In the genomic region with DNA sequence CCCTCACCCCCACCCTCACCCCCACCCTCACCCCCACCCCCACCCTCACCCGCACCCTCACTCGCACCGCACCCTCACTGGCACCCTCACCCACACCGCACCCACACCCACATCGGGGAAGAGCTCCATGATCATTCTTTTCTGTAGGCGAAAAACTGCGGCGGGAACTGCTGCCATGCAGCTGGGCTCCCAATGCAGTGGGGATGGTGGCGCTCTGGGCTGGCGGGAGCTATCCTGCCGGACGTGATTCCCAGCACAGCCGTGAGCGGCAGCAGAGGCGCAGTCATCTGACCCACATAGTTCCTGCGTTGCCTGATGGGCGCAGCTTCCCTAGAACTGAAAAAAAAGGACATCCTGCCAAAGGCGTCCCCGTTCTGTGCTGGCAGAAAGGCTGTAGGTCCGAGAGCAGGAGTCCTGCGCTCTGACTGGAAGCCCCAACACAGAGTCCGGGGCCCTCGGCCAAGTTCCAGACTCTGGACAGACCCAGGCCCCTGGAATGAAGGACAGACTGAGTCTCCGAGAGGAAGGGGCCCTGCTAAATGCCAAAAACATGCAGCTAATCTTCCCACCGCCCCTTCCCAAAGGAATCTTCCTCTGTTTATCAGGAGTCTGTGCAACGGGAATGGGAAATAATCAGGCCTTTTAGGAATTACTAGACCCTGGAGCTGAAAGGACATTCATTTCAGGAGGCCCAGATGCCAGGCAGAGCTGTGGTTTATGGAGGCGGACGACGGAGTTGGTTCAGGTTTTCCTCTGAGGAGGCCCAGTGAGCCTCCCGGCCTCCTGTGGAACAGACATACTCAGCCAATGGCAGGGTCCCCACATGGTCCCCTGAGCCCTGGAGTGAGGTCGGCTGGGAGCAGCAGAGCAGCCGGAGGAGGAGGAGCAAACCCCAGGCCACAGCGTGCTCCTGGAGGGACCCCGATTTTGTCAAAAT, we compare ENCODE assay signal across 8 cellular contexts. TPM values are rescaled to one million over a fixed set of nuclear protein-coding genes. Genes with fewer than 3 reads are reported as not detected.
A peak's percentile ranks its signal among the peaks of the same experiment; 100 is the strongest.
DNase-seq lines count a peak whose midpoint lies in the region; TF ChIP-seq lines count a peak whose summit lies in the region.

No MANE protein-coding gene starts in this region.

- no peaks in the 10 kb centered on the region for H3K9me3 ChIP-seq in ascending aorta

- H3K36me3 ChIP-seq in ascending aorta = peaks cover 8 to 13% of the 10 kb centered on the region in 2 donors

- intact Hi-C loops in activated CD4-positive, alpha-beta memory T cell treated with anti-CD3 and anti-CD28 coated beads for 36 hours (cut with micrococcal nuclease) = no loop called here
- intact Hi-C loops in ascending aorta (cut with DNase I) = loop anchor here (2.0 to 5.0 kb wide), 2 partner anchors 25 to 62 kb away; partner anchors contain the start of gene GID8

- H3K27ac ChIP-seq in ascending aorta = peak overlapping the region; percentile 79 to 87

- POLR2A ChIA-PET in activated CD4-positive, alpha-beta memory T cell treated with anti-CD3 and anti-CD28 coated beads for 36 hours (lab: Charles Lee) = no interaction called here
- POLR2A ChIA-PET in activated CD4-positive, alpha-beta memory T cell treated with anti-CD3 and anti-CD28 coated beads, Interleukin-2, amount 10 ng/mL, durations not matched to agents 7 days and 5 days (lab: Charles Lee) = interaction anchor here (1.2 to 1.8 kb wide), 3 partner anchors 9 to 52 kb away, joined by 3 to 4 read pairs (median 3); partner anchors contain the start of gene TCFL5

- TF ChIP-seq CTCF in ascending aorta (IDR thresholded peaks at IDR 0.05) = peak; percentile 26 to 63 (median 58)

- DNase-seq in activated CD4-positive, alpha-beta memory T cell treated with anti-CD3 and anti-CD28 coated beads for 36 hours = peak; percentile 30
- no peak for DNase-seq in activated CD4-positive, alpha-beta memory T cell treated with anti-CD3 and anti-CD28 coated beads, Interleukin-2, amount 10 ng/mL, durations not matched to agents 7 days and 5 days
- peak; percentile 85 for DNase-seq in NCI-H345 (lab: John Stamatoyannopoulos, UW)
- peak; percentile 37 to 91 for DNase-seq in ascending aorta (ENCODE audit: low spot score in 2 of 2)
- peak; percentile 92 for DNase-seq in hepatic stellate cell (ENCODE audit: low spot score)
- DNase-seq in retina = peak; percentile 72
- no peak for DNase-seq in activated effector memory CD4-positive, alpha-beta T cell treated with anti-CD3 and anti-CD28 coated beads, Interleukin-2, amount 50 U/mL, for 16 hours
- no peak for DNase-seq in activated CD4-positive, CD25-positive, alpha-beta regulatory T cell (lab: John Stamatoyannopoulos, UW)

- CTCF ChIA-PET in activated CD4-positive, alpha-beta memory T cell treated with anti-CD3 and anti-CD28 coated beads for 36 hours (lab: Charles Lee) = interaction anchor here (0.6 to 1.8 kb wide), 3 partner anchors 31 to 307 kb away, joined by 3 to 7 read pairs (median 4); no protein-coding TSS in a partner anchor
- CTCF ChIA-PET in activated CD4-positive, alpha-beta memory T cell treated with anti-CD3 and anti-CD28 coated beads, Interleukin-2, amount 10 ng/mL, durations not matched to agents 7 days and 5 days (lab: Charles Lee) = interaction anchor here (0.9 to 1.2 kb wide), 2 partner anchors 26 to 97 kb away, joined by 3 read pairs; no protein-coding TSS in a partner anchor

- H3K4me3 Mint-ChIP-seq in activated CD4-positive, alpha-beta memory T cell treated with anti-CD3 and anti-CD28 coated beads for 36 hours = no peak overlapping the region
- no peak overlapping the region for H3K4me3 Mint-ChIP-seq in activated CD4-positive, alpha-beta memory T cell treated with anti-CD3 and anti-CD28 coated beads, Interleukin-2, amount 10 ng/mL, durations not matched to agents 7 days and 5 days

- no peaks in the 10 kb centered on the region for H3K27me3 Mint-ChIP-seq in activated CD4-positive, alpha-beta memory T cell treated with anti-CD3 and anti-CD28 coated beads for 36 hours
- peaks cover 14% of the 10 kb centered on the region for H3K27me3 Mint-ChIP-seq in activated CD4-positive, alpha-beta memory T cell treated with anti-CD3 and anti-CD28 coated beads, Interleukin-2, amount 10 ng/mL, durations not matched to agents 7 days and 5 days

- peak overlapping the region in 1 of 2 donors; percentile 29 for H3K4me3 ChIP-seq in ascending aorta

- peaks cover 9 to 14% of the 10 kb centered on the region in 2 donors for H3K4me1 ChIP-seq in ascending aorta

- H3K36me3 Mint-ChIP-seq in activated CD4-positive, alpha-beta memory T cell treated with anti-CD3 and anti-CD28 coated beads for 36 hours = no peaks in the 10 kb centered on the region
- no peaks in the 10 kb centered on the region for H3K36me3 Mint-ChIP-seq in activated CD4-positive, alpha-beta memory T cell treated with anti-CD3 and anti-CD28 coated beads, Interleukin-2, amount 10 ng/mL, durations not matched to agents 7 days and 5 days (ENCODE audit: low read depth)

- H3K9me3 Mint-ChIP-seq in activated CD4-positive, alpha-beta memory T cell treated with anti-CD3 and anti-CD28 coated beads for 36 hours = no peaks in the 10 kb centered on the region
- no peaks in the 10 kb centered on the region for H3K9me3 Mint-ChIP-seq in activated CD4-positive, alpha-beta memory T cell treated with anti-CD3 and anti-CD28 coated beads, Interleukin-2, amount 10 ng/mL, durations not matched to agents 7 days and 5 days

- H3K27me3 ChIP-seq in ascending aorta = no peaks in the 10 kb centered on the region

- no peak overlapping the region for H3K27ac Mint-ChIP-seq in activated CD4-positive, alpha-beta memory T cell treated with anti-CD3 and anti-CD28 coated beads for 36 hours
- H3K27ac Mint-ChIP-seq in activated CD4-positive, alpha-beta memory T cell treated with anti-CD3 and anti-CD28 coated beads, Interleukin-2, amount 10 ng/mL, durations not matched to agents 7 days and 5 days = no peak overlapping the region

- H3K4me1 Mint-ChIP-seq in activated CD4-positive, alpha-beta memory T cell treated with anti-CD3 and anti-CD28 coated beads for 36 hours (ENCODE audit: low read depth) = peaks cover 12% of the 10 kb centered on the region
- H3K4me1 Mint-ChIP-seq in activated CD4-positive, alpha-beta memory T cell treated with anti-CD3 and anti-CD28 coated beads, Interleukin-2, amount 10 ng/mL, durations not matched to agents 7 days and 5 days = peaks cover 17% of the 10 kb centered on the region

RNA-seq across cellular contexts. Expression of gene TCFL5, which starts 14.1 kb away (rescaled TPM):
- total RNA-seq in activated CD4-positive, alpha-beta memory T cell treated with anti-CD3 and anti-CD28 coated beads for 36 hours = 1 to 10 TPM; 4.7 to 5.0 TPM
- total RNA-seq in activated CD4-positive, alpha-beta memory T cell treated with anti-CD3 and anti-CD28 coated beads, Interleukin-2, amount 10 ng/mL, durations not matched to agents 7 days and 5 days = 1 to 10 TPM; 6.0 to 6.2 TPM
- 1.1 TPM for total RNA-seq in ascending aorta

RNA-seq across cellular contexts. Expression of gene DIDO1, which starts 50.6 kb away (rescaled TPM):
- 10 to 100 TPM; 46.6 to 48.4 TPM for total RNA-seq in activated CD4-positive, alpha-beta memory T cell treated with anti-CD3 and anti-CD28 coated beads for 36 hours
- 10 to 100 TPM; 62.2 to 66.2 TPM for total RNA-seq in activated CD4-positive, alpha-beta memory T cell treated with anti-CD3 and anti-CD28 coated beads, Interleukin-2, amount 10 ng/mL, durations not matched to agents 7 days and 5 days
- total RNA-seq in ascending aorta = 42.4 TPM

RNA-seq across cellular contexts. Expression of gene COL9A3, which starts 58.8 kb away (rescaled TPM):
- total RNA-seq in activated CD4-positive, alpha-beta memory T cell treated with anti-CD3 and anti-CD28 coated beads for 36 hours = not detected
- total RNA-seq in activated CD4-positive, alpha-beta memory T cell treated with anti-CD3 and anti-CD28 coated beads, Interleukin-2, amount 10 ng/mL, durations not matched to agents 7 days and 5 days = not detected
- total RNA-seq in ascending aorta = 13.8 TPM

Comparison
In these comparisons a context has a peak if more than half of its experiments do, and no peak if none do; other contexts are left out.
1. DNase-seq: peak in activated CD4-positive, alpha-beta memory T cell treated with anti-CD3 and anti-CD28 coated beads for 36 hours (single experiment), NCI-H345 (single experiment), ascending aorta (2 of 2), hepatic stellate cell (single experiment) and retina (single experiment); none in activated CD4-positive, alpha-beta memory T cell treated with anti-CD3 and anti-CD28 coated beads, Interleukin-2, amount 10 ng/mL, durations not matched to agents 7 days and 5 days (single experiment), activated effector memory CD4-positive, alpha-beta T cell treated with anti-CD3 and anti-CD28 coated beads, Interleukin-2, amount 50 U/mL, for 16 hours (single experiment) and activated CD4-positive, CD25-positive, alpha-beta regulatory T cell (0 of 4).
2. RNA of gene COL9A3, which starts 58.8 kb away (total RNA-seq): 13.8 TPM in ascending aorta (single experiment); not detected in activated CD4-positive, alpha-beta memory T cell treated with anti-CD3 and anti-CD28 coated beads, Interleukin-2, amount 10 ng/mL, durations not matched to agents 7 days and 5 days and not detected in activated CD4-positive, alpha-beta memory T cell treated with anti-CD3 and anti-CD28 coated beads for 36 hours; every median in the first group is over 10 times any median in the second.